ENCODE assay signal across 1 cellular context in the genomic region with DNA sequence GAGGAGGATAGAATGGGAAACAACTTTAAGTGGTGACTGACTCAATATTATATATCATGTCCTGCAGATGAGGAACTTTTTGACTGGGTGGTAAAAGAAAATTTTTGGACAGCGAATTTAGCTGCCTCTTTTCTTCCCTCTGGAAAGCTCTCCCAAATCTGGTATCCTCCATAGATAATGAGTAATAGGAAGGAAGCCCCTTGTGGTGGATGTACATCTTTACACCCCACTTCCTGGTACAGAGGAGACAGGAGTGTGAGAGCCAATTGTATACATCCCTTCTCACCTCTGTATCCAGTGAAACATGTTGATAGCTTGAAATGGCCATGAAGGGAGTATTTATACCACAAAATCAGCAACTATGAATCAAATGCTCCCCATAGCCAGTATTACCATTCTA.
TF ChIP-seq lines count a peak whose summit lies in the region.

No MANE protein-coding gene starts in this region.

TF ChIP-seq in GM23338, 12 proteins besides CTCF, POLR2A, EP300 and RAD21 (continued from another document):
- TF ChIP-seq ZNF462 (CRISPR knock-in tag; IDR thresholded peaks at IDR 0.05) = no peak
- TF ChIP-seq CREB1 (CRISPR knock-in tag; IDR thresholded peaks at IDR 0.05; ENCODE audit: low read depth) = no peak
